In genomic region chr9:87226896-87227295, GRCh38 we compare ENCODE assay signal across 20 cellular contexts.
DNase-seq lines count a peak whose midpoint lies in the region; ATAC-seq and TF ChIP-seq lines count a peak whose summit lies in the region.
"Had no signal": no experiment of that assay in that cellular context is flagged by ENCODE, and none has a peak within 500 bp of the region (broad histone marks: within the 10 kb centered on the region; RNA-seq: fewer than 3 reads in every experiment).

No MANE protein-coding gene starts in this region.

- ATAC-seq in HG03520 (IDR thresholded peaks at IDR 0.05; ENCODE audit: unreplicated experiment) = no peak
- ATAC-seq: A549 had no signal

- in situ Hi-C loops in astrocyte of the cerebellum (cut with HindIII; ENCODE audit: low sequenced_read_pairs) = no loop called here

- peak; percentile 21 for DNase-seq in EH (ENCODE audit: low read depth)
- DNase-seq in astrocyte of the cerebellum (ENCODE audit: low read depth) = peak; percentile 15
- DNase-seq in fibroblast of mammary gland (ENCODE audit: low read depth) = peak; percentile 16
- DNase-seq in fibroblast of the aortic adventitia (ENCODE audit: low read depth) = peak; percentile 21
- DNase-seq in NCI-H446 treated with DMSO at 0.1 percent for 48 hours (lab: John Stamatoyannopoulos, UW) = no peak
- no peak for DNase-seq in DMS53 treated with DMSO at 0.1 percent for 48 hours (lab: John Stamatoyannopoulos, UW; ENCODE audit: unreplicated experiment)
- DNase-seq: 8988T; ACHN; AML-193; BE2C; CD4-positive, alpha-beta T cell; CD8-positive, alpha-beta memory T cell; DMS 273 treated with DMSO at 0.1 percent for 48 hours; DMS79 treated with DMSO at 0.1 percent for 48 hours; GM23248; H7; HCEC 1CT had no signal

- no peak overlapping the region for H3K4me3 ChIP-seq in astrocyte of the cerebellum (ENCODE audit: low read depth, low read length)
- no peak overlapping the region for H3K4me3 ChIP-seq in fibroblast of mammary gland (ENCODE audit: control insufficient read depth, low read depth, low read length)
- H3K4me3 ChIP-seq in fibroblast of the aortic adventitia (ENCODE audit: low read depth, low read length) = no peak overlapping the region
- H3K4me3 ChIP-seq: A549; BLaER1 treated with 17β-estradiol and CSF1 and Interleukin-3, amounts not matched to agents 10 nM and 100 nM; GM23248 had no signal

- TF ChIP-seq CTCF in astrocyte of the cerebellum (IDR thresholded peaks at IDR 0.05; ENCODE audit: low read depth, low read length, missing control alignments) = no peak
- TF ChIP-seq CTCF in fibroblast of mammary gland (conservative IDR thresholded peaks at IDR 0.05; ENCODE audit: control insufficient read depth, insufficient read depth, low read depth, low read length) = no peak
- TF ChIP-seq CTCF in fibroblast of the aortic adventitia (IDR thresholded peaks at IDR 0.05; ENCODE audit: insufficient read depth, low read length) = no peak

Comparison
In these comparisons a context has a peak if more than half of its experiments do, and no peak if none do; other contexts are left out.
1. DNase-seq: peak in EH (single experiment), astrocyte of the cerebellum (single experiment), fibroblast of mammary gland (single experiment) and fibroblast of the aortic adventitia (single experiment); none in NCI-H446 treated with DMSO at 0.1 percent for 48 hours (single experiment) and DMS53 treated with DMSO at 0.1 percent for 48 hours (single experiment).